In the genomic region with DNA sequence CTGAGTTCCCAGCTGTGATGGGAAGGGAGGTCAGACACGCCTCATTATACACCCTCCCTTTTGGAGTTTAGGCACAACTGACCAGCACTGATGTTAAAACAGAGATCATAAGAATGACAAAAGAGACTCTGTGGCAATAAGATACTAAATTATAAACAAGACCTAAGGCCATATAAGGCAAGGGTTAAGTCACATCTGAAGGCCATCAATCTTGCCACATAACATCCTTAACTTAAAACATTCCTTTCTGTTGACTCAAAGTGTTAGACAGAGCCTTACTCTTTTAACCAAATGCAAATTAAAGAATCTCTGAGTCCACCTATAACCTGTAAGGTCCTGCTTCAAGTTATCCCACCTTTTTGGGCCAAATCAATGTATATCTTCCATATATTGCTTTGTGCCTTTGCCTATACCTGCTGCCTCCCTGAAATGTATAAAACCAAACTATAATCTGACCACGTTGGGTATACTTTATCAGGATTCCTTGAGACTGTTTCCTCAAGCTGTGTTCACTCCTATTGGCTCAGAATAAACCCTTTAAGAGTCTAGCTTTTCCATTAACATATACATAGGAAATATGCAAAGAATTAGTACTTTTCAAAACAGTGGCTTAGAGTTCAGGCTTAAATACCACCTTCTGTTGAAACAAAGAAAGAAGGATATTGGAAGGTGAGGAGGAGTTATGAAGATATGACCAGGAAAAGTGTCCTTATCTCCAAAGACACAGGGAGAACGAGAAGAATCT, we compare ENCODE assay signal across 24 cellular contexts.
DNase-seq lines count a peak whose midpoint lies in the region; ATAC-seq, FAIRE-seq and TF ChIP-seq lines count a peak whose summit lies in the region.
"Had no signal": no experiment of that assay in that cellular context is flagged by ENCODE, and none has a peak within 500 bp of the region (broad histone marks: within the 10 kb centered on the region; RNA-seq: fewer than 3 reads in every experiment).

No MANE protein-coding gene starts in this region.

- no peak overlapping the region for H4K8ac ChIP-seq in trophoblast cell (ENCODE audit: low read depth, low read length)

- TF ChIP-seq CTCF in PC-3 (conservative IDR thresholded peaks at IDR 0.05; ENCODE audit: low read depth, low read length) (no peak), epithelial cell of esophagus (IDR thresholded peaks at IDR 0.05; ENCODE audit: insufficient read depth, low read depth, low read length, missing control alignments) (no peak)

- H3K27ac ChIP-seq in PC-3 (ENCODE audit: low read length) (no peak overlapping the region), trophoblast cell (ENCODE audit: low read depth, low read length) (peak overlapping the region; percentile 86)
- H3K27ac ChIP-seq: BLaER1, gastrocnemius medialis, ovary, skin epidermis had no signal

- H3K4ac ChIP-seq in trophoblast cell (ENCODE audit: low read depth, low read length), result no peak overlapping the region

- H4K12ac ChIP-seq in trophoblast cell (ENCODE audit: low read depth, low read length), result no peak overlapping the region

- no CpG with 5 or more reads among the region's 3 CpGs for WGBS in trophoblast cell (ENCODE audit: extremely low coverage, insufficient coverage, insufficient read length)

- intact Hi-C loops in PC-3 (cut with micrococcal nuclease), result no loop called here

- peak overlapping the region; percentile 89 for H2BK5ac ChIP-seq in trophoblast cell (ENCODE audit: low read depth, low read length, poor library complexity)

- H3K4me2 ChIP-seq in PC-3 (ENCODE audit: low read length) (no peak overlapping the region), trophoblast cell (ENCODE audit: low read length) (no peak overlapping the region)
- H3K4me2 ChIP-seq: BLaER1 had no signal

- no peak overlapping the region for H2AK5ac ChIP-seq in trophoblast cell (ENCODE audit: low read length)

- ATAC-seq in PC-3 (no peak), GM19324 (IDR thresholded peaks at IDR 0.05; ENCODE audit: low FRiP score, unreplicated experiment) (no peak)
- ATAC-seq: activated CD4-positive, CD25-positive, alpha-beta regulatory T cell treated with anti-CD3 and anti-CD28 coated beads, Interleukin-2, amount 50 U/mL, for 24 hours; gastrocnemius medialis had no signal

- no peak overlapping the region for H3K9ac ChIP-seq in PC-3 (ENCODE audit: low read length)
- H3K9ac ChIP-seq in trophoblast cell (ENCODE audit: low read length), result no peak overlapping the region
- H3K9ac ChIP-seq: BLaER1 had no signal

- H2BK120ac ChIP-seq in trophoblast cell (ENCODE audit: insufficient read depth, low read length, poor library complexity), result peak overlapping the region; percentile 86

- POLR2A ChIA-PET in PC-3 (lab: Charles Lee; ENCODE audit: unreplicated experiment), result no interaction called here

- no peaks in the 10 kb centered on the region for H3K4me1 ChIP-seq in PC-3 (ENCODE audit: insufficient read depth, low read length)
- peaks cover 0 to 7% of the 10 kb centered on the region in 2 experiments for H3K4me1 ChIP-seq in trophoblast cell (ENCODE audit: control insufficient read depth in 1 of 2, insufficient read depth in 2 of 2, low read length in 2 of 2)
- H3K4me1 ChIP-seq: BLaER1, gastrocnemius medialis had no signal

- H4K20me1 ChIP-seq in PC-3 (ENCODE audit: low read length), result no peaks in the 10 kb centered on the region
- H4K20me1 ChIP-seq: BLaER1 had no signal

- TF ChIP-seq POLR2A in GM12891 (IDR thresholded peaks at IDR 0.05; ENCODE audit: low read depth, low read length), result no peak

- H3K4me3 ChIP-seq in PC-3 (ENCODE audit: low read length) (no peak overlapping the region), epithelial cell of esophagus (ENCODE audit: low read length) (no peak overlapping the region), trophoblast cell (ENCODE audit: low read depth, low read length) (no peak overlapping the region)
- H3K4me3 ChIP-seq: BLaER1, gastrocnemius medialis, ovary, skin epidermis had no signal

- DNase-seq in H4 (ENCODE audit: low spot score) (peak; percentile 21), PC-3 (peak; percentile 46), epithelial cell of esophagus (ENCODE audit: low read depth) (peak; percentile 33), trophoblast cell (peak in 1 of 2 donors; percentile 64), GM12891 (ENCODE audit: insufficient read length, low spot score) (no peak), superior temporal gyrus (ENCODE audit: extremely low spot score) (no peak)
- no peak for DNase-seq in activated CD8-positive, alpha-beta memory T cell treated with anti-CD3 and anti-CD28 coated beads for 24 hours
- DNase-seq: activated CD8-positive, alpha-beta memory T cell treated with anti-CD3 and anti-CD28 coated beads, Interleukin-2, amount 50 U/mL, for 48 hours; activated naive CD4-positive, alpha-beta T cell treated with anti-CD3 and anti-CD28 coated beads for 36 hours; DMS53; effector memory CD4-positive, alpha-beta T cell; gastrocnemius medialis; IMR-90; islet precursor cell; NCI-H1436 treated with DMSO at 0.1 percent for 48 hours; NCI-H446; ovary; stimulated activated naive CD4-positive, alpha-beta T cell treated with Interleukin-2 at 50 U/mL for 16 hours; T-helper 1 cell had no signal

- H3K9me3 ChIP-seq in PC-3 (ENCODE audit: low read length) (no peaks in the 10 kb centered on the region), trophoblast cell (ENCODE audit: insufficient read depth, low read depth, low read length) (no peaks in the 10 kb centered on the region)
- H3K9me3 ChIP-seq: BLaER1, gastrocnemius medialis, ovary had no signal

- peak overlapping the region; percentile 73 for H4K91ac ChIP-seq in trophoblast cell (ENCODE audit: low read depth, low read length)

- FAIRE-seq in GM12891 (lab: Jason Lieb, UNC), result no peak
- FAIRE-seq: H54 had no signal

- no peaks in the 10 kb centered on the region for H3K27me3 ChIP-seq in PC-3 (ENCODE audit: low read length)
- no peaks in the 10 kb centered on the region for H3K27me3 ChIP-seq in trophoblast cell (ENCODE audit: insufficient read depth, low read length)
- H3K27me3 ChIP-seq: gastrocnemius medialis, ovary had no signal

- H2AFZ ChIP-seq in PC-3 (ENCODE audit: low read length) (no peak overlapping the region), trophoblast cell (ENCODE audit: insufficient read depth, low read length, poor library complexity) (no peak overlapping the region)

- H3K36me3 ChIP-seq in PC-3 (ENCODE audit: low read depth, low read length) (no peaks in the 10 kb centered on the region), trophoblast cell (ENCODE audit: control insufficient read depth in 1 of 2, insufficient read depth in 2 of 2, low read length in 2 of 2) (no peaks in the 10 kb centered on the region)
- H3K36me3 ChIP-seq: BLaER1, gastrocnemius medialis, ovary had no signal

- H3K18ac ChIP-seq in trophoblast cell (ENCODE audit: low read length), result no peak overlapping the region

- peaks cover 1% of the 10 kb centered on the region for H3K79me1 ChIP-seq in trophoblast cell (ENCODE audit: low read length)

- H2BK12ac ChIP-seq in trophoblast cell (ENCODE audit: low read length), result no peak overlapping the region

- H3K79me2 ChIP-seq in PC-3 (ENCODE audit: low read length) (no peaks in the 10 kb centered on the region), trophoblast cell (ENCODE audit: control insufficient read depth, insufficient read depth, low read length, poor library complexity) (no peaks in the 10 kb centered on the region)

- H3K23ac ChIP-seq in trophoblast cell (ENCODE audit: low read length), result no peak overlapping the region

- H3F3A ChIP-seq in PC-3 (ENCODE audit: low read length, unreplicated experiment), result no peaks in the 10 kb centered on the region

- CTCF ChIA-PET in PC-3 (lab: Charles Lee), result no interaction called here

- H3K14ac ChIP-seq in trophoblast cell (ENCODE audit: low read length), result no peak overlapping the region

- no TSS peak for BruUV-seq in PC-3 (replicated peaks; lab: Mats Ljungman, UMichigan)

- no peaks in the 10 kb centered on the region for H3K9me2 ChIP-seq in PC-3 (replicated peaks; ENCODE audit: low read length)

TF ChIP-seq in GM12891, 5 proteins besides CTCF, POLR2A, EP300 and RAD21:
- no peak for TF ChIP-seq SPI1 (IDR thresholded peaks at IDR 0.05; ENCODE audit: low read depth, low read length)
- no peak for TF ChIP-seq TAF1 (IDR thresholded peaks at IDR 0.05; ENCODE audit: low read depth, low read length)

Comparison
In these comparisons a context has a peak if more than half of its experiments do, and no peak if none do; other contexts are left out.
1. DNase-seq: peak in H4 (single experiment), PC-3 (single experiment) and epithelial cell of esophagus (single experiment); none in activated CD8-positive, alpha-beta memory T cell treated with anti-CD3 and anti-CD28 coated beads for 24 hours (single experiment), GM12891 (single experiment) and superior temporal gyrus (single experiment).